ENCODE assay signal across 23 cellular contexts in genomic region chr7:47049234-47049774, GRCh38.
"Had no signal": no experiment of that assay in that cellular context is flagged by ENCODE, and none has a peak within 500 bp of the region (broad histone marks: within the 10 kb centered on the region; RNA-seq: fewer than 3 reads in every experiment).

No MANE protein-coding gene starts in this region.

- H3K27me3 ChIP-seq: colonic mucosa, right atrium auricular region, upper lobe of left lung, uterus had no signal

- H3K27ac Mint-ChIP-seq: memory B cell; naive B cell; stimulated activated naive B cell treated with anti-CD40 and anti-IgM and Interleukin-4, amounts not matched to agents 10 μg/mL and 1 μg/mL and 100 μg/mL, for 72 hours; stimulated activated naive CD8-positive, alpha-beta T cell treated with anti-CD3 and anti-CD28 coated beads, Interleukin-15, amount 100 ng/mL, for 72 hours had no signal

- DNase-seq: caudate nucleus; colonic mucosa; dermis blood vessel endothelial cell; erythroblast; foreskin melanocyte; heart left ventricle; hippocampal formation; islet precursor cell; left ventricle myocardium inferior; lower lobe of right lung; midbrain; naive B cell; nephron progenitor cell; stimulated activated CD4-positive, alpha-beta T cell treated with anti-CD3 and anti-CD28 coated beads, Interleukin-4, amount 100 ng/mL, for 1 hour; stimulated activated naive B cell treated with anti-CD40 and anti-IgM and Interleukin-4, amounts not matched to agents 10 μg/mL and 1 μg/mL and 100 μg/mL, for 72 hours; stimulated activated naive CD8-positive, alpha-beta T cell treated with anti-CD3 and anti-CD28 coated beads, Interleukin-15, amount 100 ng/mL, for 72 hours; upper lobe of left lung; uterus had no signal

- H3K36me3 Mint-ChIP-seq: memory B cell had no signal

- H3K4me2 ChIP-seq: smooth muscle cell had no signal

- H3K4me3 Mint-ChIP-seq: memory B cell; naive B cell; nephron progenitor cell; stimulated activated naive B cell treated with anti-CD40 and anti-IgM and Interleukin-4, amounts not matched to agents 10 μg/mL and 1 μg/mL and 100 μg/mL, for 72 hours; stimulated activated naive CD8-positive, alpha-beta T cell treated with anti-CD3 and anti-CD28 coated beads, Interleukin-15, amount 100 ng/mL, for 72 hours had no signal

- H3K4me1 ChIP-seq: colonic mucosa had no signal

- H3K27ac ChIP-seq: colonic mucosa, heart left ventricle, left ventricle myocardium inferior, lower lobe of right lung, neutrophil, right atrium auricular region, thoracic aorta, upper lobe of left lung, uterus had no signal

- H3K4me3 ChIP-seq: colonic mucosa, heart left ventricle, left ventricle myocardium inferior, lower lobe of right lung, right atrium auricular region, smooth muscle cell, thoracic aorta, upper lobe of left lung, uterus had no signal

- ATAC-seq: heart left ventricle; lower lobe of right lung; stimulated activated naive B cell treated with anti-CD40 and anti-IgM and Interleukin-4, amounts not matched to agents 10 μg/mL and 1 μg/mL and 100 μg/mL, for 72 hours; stimulated activated naive CD8-positive, alpha-beta T cell treated with anti-CD3 and anti-CD28 coated beads, Interleukin-15, amount 100 ng/mL, for 72 hours had no signal

- H3K36me3 ChIP-seq: colonic mucosa, heart left ventricle, left ventricle myocardium inferior, lower lobe of right lung, neutrophil, right atrium auricular region, thoracic aorta, upper lobe of left lung, uterus had no signal

- H3K9me3 ChIP-seq: colonic mucosa, heart left ventricle, left ventricle myocardium inferior, lower lobe of right lung, neutrophil, right atrium auricular region, thoracic aorta, uterus had no signal

- H3K4me1 Mint-ChIP-seq: memory B cell; stimulated activated naive B cell treated with anti-CD40 and anti-IgM and Interleukin-4, amounts not matched to agents 10 μg/mL and 1 μg/mL and 100 μg/mL, for 72 hours; stimulated activated naive CD8-positive, alpha-beta T cell treated with anti-CD3 and anti-CD28 coated beads, Interleukin-15, amount 100 ng/mL, for 72 hours had no signal
